In genomic region chr14:50396636-50397460, GRCh38 we compare ENCODE assay signal across 8 cellular contexts. TPM values are rescaled to one million over a fixed set of nuclear protein-coding genes. Genes with fewer than 3 reads are reported as not detected.
DNase-seq lines count a peak whose midpoint lies in the region; ATAC-seq and TF ChIP-seq lines count a peak whose summit lies in the region.

Gene CDKL1, minus strand, starts transcription at chr14:50396881. Its CDS starts 1,013 bp downstream, at chr14:50395868.

- H3K27ac ChIP-seq in OCI-LY7 (ENCODE audit: low read depth, low read length, poor library complexity, severe bottlenecking), result no peak within 1 kb of the TSS
- no peak within 1 kb of the TSS for H3K27ac ChIP-seq in naive thymus-derived CD4-positive, alpha-beta T cell (ENCODE audit: low read depth, low read length)

- H3K36me3 Mint-ChIP-seq in naive thymus-derived CD4-positive, alpha-beta T cell, result peaks cover 0 to 5% (median 0%) of the 10 kb centered on the region in 5 donors
- peaks cover 7% of the 10 kb centered on the region for H3K36me3 Mint-ChIP-seq in stimulated activated naive CD8-positive, alpha-beta T cell treated with anti-CD3 and anti-CD28 coated beads, Interleukin-15, Interleukin-2, amounts not matched to agents 100 ng/mL and 50 ng/mL, for 24 hours (ENCODE audit: low read depth)

- peak within 1 kb of the TSS; percentile 64; the same call in 1 of the 2 replicates for H2AFZ ChIP-seq in OCI-LY7 (ENCODE audit: low read length)

- no peaks in the 10 kb centered on the region for H3K27me3 ChIP-seq in naive thymus-derived CD4-positive, alpha-beta T cell (ENCODE audit: control insufficient read depth in 2 of 2, insufficient read depth in 2 of 2, low read length in 2 of 2)

- POLR2A ChIA-PET in OCI-LY7 (lab: Charles Lee), result interaction anchor here (0.6 to 1.0 kb wide), 2 partner anchors 18 to 67 kb away, joined by 3 to 4 read pairs; no protein-coding TSS in a partner anchor
- POLR2A ChIA-PET in naive thymus-derived CD4-positive, alpha-beta T cell (lab: Charles Lee), result interaction anchor here (0.5 to 0.6 kb wide), 2 partner anchors 108 to 505 kb away, joined by 3 read pairs; no protein-coding TSS in a partner anchor

- peak within 1 kb of the TSS; percentile 83 to 95 (median 89) for H3K4me3 Mint-ChIP-seq in naive thymus-derived CD4-positive, alpha-beta T cell
- peak within 1 kb of the TSS; percentile 90 for H3K4me3 Mint-ChIP-seq in stimulated activated naive CD8-positive, alpha-beta T cell treated with anti-CD3 and anti-CD28 coated beads, Interleukin-15, Interleukin-2, amounts not matched to agents 100 ng/mL and 50 ng/mL, for 24 hours

- no peaks in the 10 kb centered on the region for H3K9me3 ChIP-seq in OCI-LY7 (ENCODE audit: low read length)
- H3K9me3 ChIP-seq in naive thymus-derived CD4-positive, alpha-beta T cell (ENCODE audit: control insufficient read depth in 2 of 3, low read length in 3 of 3), result no peaks in the 10 kb centered on the region

- H3K4me2 ChIP-seq in OCI-LY7 (ENCODE audit: low read length), result peak within 1 kb of the TSS; percentile 84

- peaks cover 12% of the 10 kb centered on the region for H3K4me1 ChIP-seq in OCI-LY7 (ENCODE audit: insufficient read depth, low read length, poor library complexity, severe bottlenecking)
- no peaks in the 10 kb centered on the region for H3K4me1 ChIP-seq in naive thymus-derived CD4-positive, alpha-beta T cell (ENCODE audit: control insufficient read depth in 2 of 2, insufficient read depth in 2 of 2, low read length in 2 of 2)

- peaks cover 11 to 24% (median 12%) of the 10 kb centered on the region in 7 donors for H3K4me1 Mint-ChIP-seq in naive thymus-derived CD4-positive, alpha-beta T cell
- H3K4me1 Mint-ChIP-seq in stimulated activated naive CD8-positive, alpha-beta T cell treated with anti-CD3 and anti-CD28 coated beads, Interleukin-15, Interleukin-2, amounts not matched to agents 100 ng/mL and 50 ng/mL, for 24 hours (ENCODE audit: low read depth), result peaks cover 21% of the 10 kb centered on the region

- no peaks in the 10 kb centered on the region for H3K79me2 ChIP-seq in OCI-LY7 (ENCODE audit: insufficient read depth, low read depth, low read length)

- peak; percentile 64 for ATAC-seq in GM18867 (IDR thresholded peaks at IDR 0.05; ENCODE audit: unreplicated experiment)
- peak; percentile 51 for ATAC-seq in HG03108 (IDR thresholded peaks at IDR 0.05; ENCODE audit: unreplicated experiment)
- ATAC-seq in naive thymus-derived CD4-positive, alpha-beta T cell, result peak; percentile 78

- H3K27me3 Mint-ChIP-seq in naive thymus-derived CD4-positive, alpha-beta T cell, result peaks cover 0 to 24% (median 6%) of the 10 kb centered on the region in 5 donors
- peaks cover 7% of the 10 kb centered on the region for H3K27me3 Mint-ChIP-seq in stimulated activated naive CD8-positive, alpha-beta T cell treated with anti-CD3 and anti-CD28 coated beads, Interleukin-15, Interleukin-2, amounts not matched to agents 100 ng/mL and 50 ng/mL, for 24 hours

- no peaks in the 10 kb centered on the region for H3K9me2 ChIP-seq in OCI-LY7 (ENCODE audit: insufficient read depth, low read length)

- no peaks in the 10 kb centered on the region for H4K20me1 ChIP-seq in OCI-LY7 (ENCODE audit: insufficient read depth, low read length)

- H3K36me3 ChIP-seq in OCI-LY7 (ENCODE audit: insufficient read depth, low read length), result no peaks in the 10 kb centered on the region
- no peaks in the 10 kb centered on the region for H3K36me3 ChIP-seq in naive thymus-derived CD4-positive, alpha-beta T cell (ENCODE audit: control insufficient read depth in 2 of 3, insufficient read depth in 3 of 3, low read length in 3 of 3)

- no peak for DNase-seq in AG09309 (ENCODE audit: low read depth)
- no peak for DNase-seq in OCI-LY7 (ENCODE audit: low spot score)
- peak; percentile 35 for DNase-seq in activated T-helper 9 cell treated with anti-CD3 and anti-CD28 coated beads, Interleukin-2, amount 50 U/mL, for 16 hours (ENCODE audit: low read depth)
- peak; percentile 65 for DNase-seq in fibroblast of pulmonary artery (ENCODE audit: low read depth)
- peak; percentile 9 to 74 (median 17) for DNase-seq in naive thymus-derived CD4-positive, alpha-beta T cell

- BruUV-seq in OCI-LY7 (replicated peaks; lab: Mats Ljungman, UMichigan), result no TSS peak

- no peak for TF ChIP-seq CTCF in AG09309 (IDR thresholded peaks at IDR 0.05; ENCODE audit: control insufficient read depth, insufficient read depth, low read depth, low read length, missing control alignments)
- TF ChIP-seq CTCF in OCI-LY7 (conservative IDR thresholded peaks at IDR 0.05; ENCODE audit: low read length), result no peak
- TF ChIP-seq CTCF in fibroblast of pulmonary artery (IDR thresholded peaks at IDR 0.05; ENCODE audit: low read length, missing control alignments), result no peak

- peak within 1 kb of the TSS; percentile 55 for H3K4me3 ChIP-seq in AG09309 (ENCODE audit: control insufficient read depth, low read depth, low read length)
- H3K4me3 ChIP-seq in OCI-LY7 (ENCODE audit: low read depth, low read length, poor library complexity, severe bottlenecking), result peak within 1 kb of the TSS; percentile 59
- peak within 1 kb of the TSS; percentile 75 for H3K4me3 ChIP-seq in fibroblast of pulmonary artery (replicated peaks; ENCODE audit: low read depth, low read length)
- peak within 1 kb of the TSS; percentile 78 for H3K4me3 ChIP-seq in naive thymus-derived CD4-positive, alpha-beta T cell (ENCODE audit: low read length)

- peak within 1 kb of the TSS in 8 of 9 donors; percentile 14 to 80 (median 44) for H3K27ac Mint-ChIP-seq in naive thymus-derived CD4-positive, alpha-beta T cell
- H3K27ac Mint-ChIP-seq in stimulated activated naive CD8-positive, alpha-beta T cell treated with anti-CD3 and anti-CD28 coated beads, Interleukin-15, Interleukin-2, amounts not matched to agents 100 ng/mL and 50 ng/mL, for 24 hours, result peak within 1 kb of the TSS; percentile 96

- no peaks in the 10 kb centered on the region for H3K9me3 Mint-ChIP-seq in naive thymus-derived CD4-positive, alpha-beta T cell
- no peaks in the 10 kb centered on the region for H3K9me3 Mint-ChIP-seq in stimulated activated naive CD8-positive, alpha-beta T cell treated with anti-CD3 and anti-CD28 coated beads, Interleukin-15, Interleukin-2, amounts not matched to agents 100 ng/mL and 50 ng/mL, for 24 hours

- intact Hi-C loops in OCI-LY7 (cut with micrococcal nuclease; ENCODE audit: unreplicated experiment), result no loop called here
- intact Hi-C loops in naive thymus-derived CD4-positive, alpha-beta T cell (cut with micrococcal nuclease), result loop anchor here (1.0 to 5.0 kb wide), 4 partner anchors 34 to 135 kb away; partner anchors contain the start of genes DMAC2L (in 1 of the 2), L2HGDH (in 1 of the 2) and MAP4K5 (in 1 of the 2)

- CTCF ChIA-PET in OCI-LY7 (lab: Charles Lee; ENCODE audit: unreplicated experiment), result interaction anchor here (0.6 kb wide), 1 partner anchor 86 kb away, joined by 3 read pairs; no protein-coding TSS in a partner anchor
- CTCF ChIA-PET in naive thymus-derived CD4-positive, alpha-beta T cell (lab: Charles Lee), result no interaction called here

RNA-seq across cellular contexts. Expression of gene CDKL1, which starts in this region (rescaled TPM):
- 0.09 TPM in 1 of 2 replicates, not detected in the other for total RNA-seq in OCI-LY7 (2014; rRNA removed; shearing (Covaris generic))
- total RNA-seq in OCI-LY7 (2022), result 0.22 and 0.36 TPM in 2 replicates
- 10 to 100 TPM in 1 of 5 experiments, 1 to 10 TPM in 4; 2.6 to 14.8 (median 4.9) TPM for total RNA-seq in naive thymus-derived CD4-positive, alpha-beta T cell
- 1 to 10 TPM; 2.0 to 7.1 TPM for polyA plus RNA-seq in naive thymus-derived CD4-positive, alpha-beta T cell

Comparison
In these comparisons a context has a peak if more than half of its experiments do, and no peak if none do; other contexts are left out.
1. DNase-seq: peak in activated T-helper 9 cell treated with anti-CD3 and anti-CD28 coated beads, Interleukin-2, amount 50 U/mL, for 16 hours (single experiment), fibroblast of pulmonary artery (single experiment) and naive thymus-derived CD4-positive, alpha-beta T cell (9 of 9); none in AG09309 (single experiment) and OCI-LY7 (single experiment).
2. Peak in every context shown above with its lines, with median percentiles within 50 percentile points of each other: H3K4me3 ChIP-seq and ATAC-seq.